ENCODE assay signal across 1 cellular context in the genomic region with DNA sequence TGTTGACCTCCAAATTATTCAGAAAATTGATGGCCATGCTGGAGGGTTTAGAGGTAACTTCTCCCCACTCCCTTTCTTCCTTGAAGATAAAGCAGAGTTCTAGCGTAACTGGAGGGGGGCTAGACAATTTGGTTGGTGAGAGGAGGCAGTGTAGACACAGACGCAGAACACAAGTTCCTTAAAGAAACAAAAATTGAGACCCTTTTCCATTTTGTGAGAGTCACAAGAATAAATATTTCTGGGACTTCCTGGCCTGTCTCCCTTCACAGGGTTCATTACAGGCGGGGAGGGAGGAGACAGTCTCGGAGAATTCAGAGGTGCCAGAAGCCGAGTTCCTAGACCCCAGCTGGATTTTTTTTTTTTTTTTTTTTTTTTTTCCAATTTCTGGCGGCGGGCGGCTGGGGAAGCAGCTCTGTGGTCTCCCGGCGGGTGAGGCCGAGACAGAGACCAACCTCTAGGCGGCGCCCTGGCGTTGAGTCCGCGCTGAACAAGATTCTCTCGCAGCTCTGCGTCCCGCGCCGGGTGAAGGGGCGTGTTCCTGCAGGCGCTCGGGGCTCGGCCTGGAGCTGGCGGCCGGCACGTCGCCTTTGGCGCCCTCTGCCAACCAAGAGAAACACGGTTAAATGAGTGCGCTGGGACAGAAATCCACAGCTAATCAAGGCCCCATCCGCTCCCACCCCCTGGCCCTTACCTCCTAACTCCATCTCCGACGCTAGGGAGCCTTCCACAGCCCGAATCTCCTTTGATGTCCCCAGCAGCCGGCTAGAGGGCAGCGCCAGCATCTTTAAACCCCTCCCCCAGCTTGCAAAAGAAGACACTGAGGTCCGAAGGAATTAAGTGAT.
TF ChIP-seq lines count a peak whose summit lies in the region.

No MANE protein-coding gene starts in this region.

TF ChIP-seq in HepG2, 621 proteins besides CTCF, POLR2A, EP300 and RAD21 (continued from another document and continues in another):
- TF ChIP-seq, protein P1, sequence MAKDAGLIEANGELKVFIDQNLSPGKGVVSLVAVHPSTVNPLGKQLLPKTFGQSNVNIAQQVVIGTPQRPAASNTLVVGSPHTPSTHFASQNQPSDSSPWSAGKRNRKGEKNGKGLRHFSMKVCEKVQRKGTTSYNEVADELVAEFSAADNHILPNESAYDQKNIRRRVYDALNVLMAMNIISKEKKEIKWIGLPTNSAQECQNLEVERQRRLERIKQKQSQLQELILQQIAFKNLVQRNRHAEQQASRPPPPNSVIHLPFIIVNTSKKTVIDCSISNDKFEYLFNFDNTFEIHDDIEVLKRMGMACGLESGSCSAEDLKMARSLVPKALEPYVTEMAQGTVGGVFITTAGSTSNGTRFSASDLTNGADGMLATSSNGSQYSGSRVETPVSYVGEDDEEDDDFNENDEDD (CRISPR knock-in tag; IDR thresholded peaks at IDR 0.05; ENCODE audit: borderline replicate concordance) = peak; percentile 81
- TF ChIP-seq, protein P2, sequence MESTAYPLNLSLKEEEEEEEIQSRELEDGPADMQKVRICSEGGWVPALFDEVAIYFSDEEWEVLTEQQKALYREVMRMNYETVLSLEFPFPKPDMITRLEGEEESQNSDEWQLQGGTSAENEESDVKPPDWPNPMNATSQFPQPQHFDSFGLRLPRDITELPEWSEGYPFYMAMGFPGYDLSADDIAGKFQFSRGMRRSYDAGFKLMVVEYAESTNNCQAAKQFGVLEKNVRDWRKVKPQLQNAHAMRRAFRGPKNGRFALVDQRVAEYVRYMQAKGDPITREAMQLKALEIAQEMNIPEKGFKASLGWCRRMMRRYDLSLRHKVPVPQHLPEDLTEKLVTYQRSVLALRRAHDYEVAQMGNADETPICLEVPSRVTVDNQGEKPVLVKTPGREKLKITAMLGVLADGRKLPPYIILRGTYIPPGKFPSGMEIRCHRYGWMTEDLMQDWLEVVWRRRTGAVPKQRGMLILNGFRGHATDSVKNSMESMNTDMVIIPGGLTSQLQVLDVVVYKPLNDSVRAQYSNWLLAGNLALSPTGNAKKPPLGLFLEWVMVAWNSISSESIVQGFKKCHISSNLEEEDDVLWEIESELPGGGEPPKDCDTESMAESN (CRISPR knock-in tag; conservative IDR thresholded peaks at IDR 0.05) = 0 out of 2 replicates have a peak, but pooled peaks have one; percentile 35
- TF ChIP-seq, protein P3, sequence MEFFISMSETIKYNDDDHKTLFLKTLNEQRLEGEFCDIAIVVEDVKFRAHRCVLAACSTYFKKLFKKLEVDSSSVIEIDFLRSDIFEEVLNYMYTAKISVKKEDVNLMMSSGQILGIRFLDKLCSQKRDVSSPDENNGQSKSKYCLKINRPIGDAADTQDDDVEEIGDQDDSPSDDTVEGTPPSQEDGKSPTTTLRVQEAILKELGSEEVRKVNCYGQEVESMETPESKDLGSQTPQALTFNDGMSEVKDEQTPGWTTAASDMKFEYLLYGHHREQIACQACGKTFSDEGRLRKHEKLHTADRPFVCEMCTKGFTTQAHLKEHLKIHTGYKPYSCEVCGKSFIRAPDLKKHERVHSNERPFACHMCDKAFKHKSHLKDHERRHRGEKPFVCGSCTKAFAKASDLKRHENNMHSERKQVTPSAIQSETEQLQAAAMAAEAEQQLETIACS (CRISPR knock-in tag; IDR thresholded peaks at IDR 0.05) = 0 out of 2 replicates have a peak, but pooled peaks have one; percentile 16
- TF ChIP-seq, protein P4, sequence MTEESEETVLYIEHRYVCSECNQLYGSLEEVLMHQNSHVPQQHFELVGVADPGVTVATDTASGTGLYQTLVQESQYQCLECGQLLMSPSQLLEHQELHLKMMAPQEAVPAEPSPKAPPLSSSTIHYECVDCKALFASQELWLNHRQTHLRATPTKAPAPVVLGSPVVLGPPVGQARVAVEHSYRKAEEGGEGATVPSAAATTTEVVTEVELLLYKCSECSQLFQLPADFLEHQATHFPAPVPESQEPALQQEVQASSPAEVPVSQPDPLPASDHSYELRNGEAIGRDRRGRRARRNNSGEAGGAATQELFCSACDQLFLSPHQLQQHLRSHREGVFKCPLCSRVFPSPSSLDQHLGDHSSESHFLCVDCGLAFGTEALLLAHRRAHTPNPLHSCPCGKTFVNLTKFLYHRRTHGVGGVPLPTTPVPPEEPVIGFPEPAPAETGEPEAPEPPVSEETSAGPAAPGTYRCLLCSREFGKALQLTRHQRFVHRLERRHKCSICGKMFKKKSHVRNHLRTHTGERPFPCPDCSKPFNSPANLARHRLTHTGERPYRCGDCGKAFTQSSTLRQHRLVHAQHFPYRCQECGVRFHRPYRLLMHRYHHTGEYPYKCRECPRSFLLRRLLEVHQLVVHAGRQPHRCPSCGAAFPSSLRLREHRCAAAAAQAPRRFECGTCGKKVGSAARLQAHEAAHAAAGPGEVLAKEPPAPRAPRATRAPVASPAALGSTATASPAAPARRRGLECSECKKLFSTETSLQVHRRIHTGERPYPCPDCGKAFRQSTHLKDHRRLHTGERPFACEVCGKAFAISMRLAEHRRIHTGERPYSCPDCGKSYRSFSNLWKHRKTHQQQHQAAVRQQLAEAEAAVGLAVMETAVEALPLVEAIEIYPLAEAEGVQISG (CRISPR knock-in tag; IDR thresholded peaks at IDR 0.05) = peak; percentile 87
- TF ChIP-seq ZSCAN29 (CRISPR knock-in tag; conservative IDR thresholded peaks at IDR 0.05) (0 out of 2 replicates have a peak, but pooled peaks have one; percentile 38), ZNF382 (CRISPR knock-in tag; IDR thresholded peaks at IDR 0.05; ENCODE audit: borderline replicate concordance) (no peak), ARNT2 (CRISPR knock-in tag; IDR thresholded peaks at IDR 0.05; ENCODE audit: low read depth) (0 out of 2 replicates have a peak, but pooled peaks have one; percentile 41), BCL6 (CRISPR knock-in tag; IDR thresholded peaks at IDR 0.05) (0 out of 2 replicates have a peak, but pooled peaks have one; percentile 22), KLF6 (CRISPR knock-in tag; IDR thresholded peaks at IDR 0.05) (peak; percentile 55; the same call in 1 of the 2 replicates), ZFP36 (IDR thresholded peaks at IDR 0.05; ENCODE audit: borderline replicate concordance, low read depth, low read length, partially characterized antibody) (peak; percentile 64), STAG1 (CRISPR knock-in tag; IDR thresholded peaks at IDR 0.05) (peak; percentile 47), MAFG (CRISPR knock-in tag; IDR thresholded peaks at IDR 0.05) (no peak), KMT2B (CRISPR knock-in tag; IDR thresholded peaks at IDR 0.05) (peak; percentile 52; the same call in 1 of the 2 replicates), ZNF577 (CRISPR knock-in tag; IDR thresholded peaks at IDR 0.05; ENCODE audit: borderline replicate concordance, low read depth) (no peak), KLF13 (CRISPR knock-in tag; IDR thresholded peaks at IDR 0.05) (no peak), TRIM24 (CRISPR knock-in tag; IDR thresholded peaks at IDR 0.05) (0 out of 2 replicates have a peak, but pooled peaks have one; percentile 34), ZNF230 (CRISPR knock-in tag; IDR thresholded peaks at IDR 0.05) (no peak), ZBTB1 (CRISPR knock-in tag; IDR thresholded peaks at IDR 0.05; ENCODE audit: borderline replicate concordance) (no peak), PCBP1 (IDR thresholded peaks at IDR 0.05; ENCODE audit: borderline replicate concordance, low read depth, low read length) (0 out of 2 replicates have a peak, but pooled peaks have one; percentile 45), ZNF557 (CRISPR knock-in tag; IDR thresholded peaks at IDR 0.05) (peak; percentile 81; the same call in 1 of the 2 replicates), NRL (CRISPR knock-in tag; IDR thresholded peaks at IDR 0.05; ENCODE audit: borderline replicate concordance) (no peak), SRSF9 (IDR thresholded peaks at IDR 0.05; ENCODE audit: borderline replicate concordance, insufficient read depth, low read depth, low read length, poor library complexity, severe bottlenecking) (no peak), GATAD1 (CRISPR knock-in tag; IDR thresholded peaks at IDR 0.05) (peak; percentile 52; the same call in 1 of the 2 replicates), ZNF160 (CRISPR knock-in tag; IDR thresholded peaks at IDR 0.05) (no peak), ZNF614 (CRISPR knock-in tag; IDR thresholded peaks at IDR 0.05; ENCODE audit: borderline replicate concordance) (peak; percentile 74; the same call in 1 of the 2 replicates), MXD4 (CRISPR knock-in tag; IDR thresholded peaks at IDR 0.05) (no peak), BRD4 (CRISPR knock-in tag; IDR thresholded peaks at IDR 0.05) (no peak), ARNT (IDR thresholded peaks at IDR 0.05) (no peak), ZSCAN9 (CRISPR knock-in tag; IDR thresholded peaks at IDR 0.05; ENCODE audit: borderline replicate concordance) (0 out of 2 replicates have a peak, but pooled peaks have one; percentile 46), HOXD1 (CRISPR knock-in tag; IDR thresholded peaks at IDR 0.05) (peak; percentile 73; the same call in 1 of the 2 replicates)
- TF ChIP-seq, protein P5, sequence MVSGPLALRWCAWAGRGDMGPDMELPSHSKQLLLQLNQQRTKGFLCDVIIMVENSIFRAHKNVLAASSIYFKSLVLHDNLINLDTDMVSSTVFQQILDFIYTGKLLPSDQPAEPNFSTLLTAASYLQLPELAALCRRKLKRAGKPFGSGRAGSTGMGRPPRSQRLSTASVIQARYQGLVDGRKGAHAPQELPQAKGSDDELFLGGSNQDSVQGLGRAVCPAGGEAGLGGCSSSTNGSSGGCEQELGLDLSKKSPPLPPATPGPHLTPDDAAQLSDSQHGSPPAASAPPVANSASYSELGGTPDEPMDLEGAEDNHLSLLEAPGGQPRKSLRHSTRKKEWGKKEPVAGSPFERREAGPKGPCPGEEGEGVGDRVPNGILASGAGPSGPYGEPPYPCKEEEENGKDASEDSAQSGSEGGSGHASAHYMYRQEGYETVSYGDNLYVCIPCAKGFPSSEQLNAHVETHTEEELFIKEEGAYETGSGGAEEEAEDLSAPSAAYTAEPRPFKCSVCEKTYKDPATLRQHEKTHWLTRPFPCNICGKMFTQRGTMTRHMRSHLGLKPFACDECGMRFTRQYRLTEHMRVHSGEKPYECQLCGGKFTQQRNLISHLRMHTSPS (CRISPR knock-in tag; IDR thresholded peaks at IDR 0.05; ENCODE audit: low read depth) = peak; percentile 55; the same call in 1 of the 2 replicates
- TF ChIP-seq, protein P6, sequence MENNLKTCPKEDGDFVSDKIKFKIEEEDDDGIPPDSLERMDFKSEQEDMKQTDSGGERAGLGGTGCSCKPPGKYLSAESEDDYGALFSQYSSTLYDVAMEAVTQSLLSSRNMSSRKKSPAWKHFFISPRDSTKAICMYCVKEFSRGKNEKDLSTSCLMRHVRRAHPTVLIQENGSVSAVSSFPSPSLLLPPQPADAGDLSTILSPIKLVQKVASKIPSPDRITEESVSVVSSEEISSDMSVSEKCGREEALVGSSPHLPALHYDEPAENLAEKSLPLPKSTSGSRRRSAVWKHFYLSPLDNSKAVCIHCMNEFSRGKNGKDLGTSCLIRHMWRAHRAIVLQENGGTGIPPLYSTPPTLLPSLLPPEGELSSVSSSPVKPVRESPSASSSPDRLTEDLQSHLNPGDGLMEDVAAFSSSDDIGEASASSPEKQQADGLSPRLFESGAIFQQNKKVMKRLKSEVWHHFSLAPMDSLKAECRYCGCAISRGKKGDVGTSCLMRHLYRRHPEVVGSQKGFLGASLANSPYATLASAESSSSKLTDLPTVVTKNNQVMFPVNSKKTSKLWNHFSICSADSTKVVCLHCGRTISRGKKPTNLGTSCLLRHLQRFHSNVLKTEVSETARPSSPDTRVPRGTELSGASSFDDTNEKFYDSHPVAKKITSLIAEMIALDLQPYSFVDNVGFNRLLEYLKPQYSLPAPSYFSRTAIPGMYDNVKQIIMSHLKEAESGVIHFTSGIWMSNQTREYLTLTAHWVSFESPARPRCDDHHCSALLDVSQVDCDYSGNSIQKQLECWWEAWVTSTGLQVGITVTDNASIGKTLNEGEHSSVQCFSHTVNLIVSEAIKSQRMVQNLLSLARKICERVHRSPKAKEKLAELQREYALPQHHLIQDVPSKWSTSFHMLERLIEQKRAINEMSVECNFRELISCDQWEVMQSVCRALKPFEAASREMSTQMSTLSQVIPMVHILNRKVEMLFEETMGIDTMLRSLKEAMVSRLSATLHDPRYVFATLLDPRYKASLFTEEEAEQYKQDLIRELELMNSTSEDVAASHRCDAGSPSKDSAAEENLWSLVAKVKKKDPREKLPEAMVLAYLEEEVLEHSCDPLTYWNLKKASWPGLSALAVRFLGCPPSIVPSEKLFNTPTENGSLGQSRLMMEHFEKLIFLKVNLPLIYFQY (CRISPR knock-in tag; IDR thresholded peaks at IDR 0.05; ENCODE audit: borderline replicate concordance) = no peak
- TF ChIP-seq, protein P7, sequence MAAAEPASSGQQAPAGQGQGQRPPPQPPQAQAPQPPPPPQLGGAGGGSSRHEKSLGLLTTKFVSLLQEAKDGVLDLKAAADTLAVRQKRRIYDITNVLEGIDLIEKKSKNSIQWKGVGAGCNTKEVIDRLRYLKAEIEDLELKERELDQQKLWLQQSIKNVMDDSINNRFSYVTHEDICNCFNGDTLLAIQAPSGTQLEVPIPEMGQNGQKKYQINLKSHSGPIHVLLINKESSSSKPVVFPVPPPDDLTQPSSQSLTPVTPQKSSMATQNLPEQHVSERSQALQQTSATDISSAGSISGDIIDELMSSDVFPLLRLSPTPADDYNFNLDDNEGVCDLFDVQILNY (CRISPR knock-in tag; conservative IDR thresholded peaks at IDR 0.05) = 0 out of 2 replicates have a peak, but pooled peaks have one; percentile 41
- TF ChIP-seq, protein P8, sequence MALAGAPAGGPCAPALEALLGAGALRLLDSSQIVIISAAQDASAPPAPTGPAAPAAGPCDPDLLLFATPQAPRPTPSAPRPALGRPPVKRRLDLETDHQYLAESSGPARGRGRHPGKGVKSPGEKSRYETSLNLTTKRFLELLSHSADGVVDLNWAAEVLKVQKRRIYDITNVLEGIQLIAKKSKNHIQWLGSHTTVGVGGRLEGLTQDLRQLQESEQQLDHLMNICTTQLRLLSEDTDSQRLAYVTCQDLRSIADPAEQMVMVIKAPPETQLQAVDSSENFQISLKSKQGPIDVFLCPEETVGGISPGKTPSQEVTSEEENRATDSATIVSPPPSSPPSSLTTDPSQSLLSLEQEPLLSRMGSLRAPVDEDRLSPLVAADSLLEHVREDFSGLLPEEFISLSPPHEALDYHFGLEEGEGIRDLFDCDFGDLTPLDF (CRISPR knock-in tag; IDR thresholded peaks at IDR 0.05) = peak; percentile 40; the same call in 1 of the 2 replicates
- TF ChIP-seq, protein P9, sequence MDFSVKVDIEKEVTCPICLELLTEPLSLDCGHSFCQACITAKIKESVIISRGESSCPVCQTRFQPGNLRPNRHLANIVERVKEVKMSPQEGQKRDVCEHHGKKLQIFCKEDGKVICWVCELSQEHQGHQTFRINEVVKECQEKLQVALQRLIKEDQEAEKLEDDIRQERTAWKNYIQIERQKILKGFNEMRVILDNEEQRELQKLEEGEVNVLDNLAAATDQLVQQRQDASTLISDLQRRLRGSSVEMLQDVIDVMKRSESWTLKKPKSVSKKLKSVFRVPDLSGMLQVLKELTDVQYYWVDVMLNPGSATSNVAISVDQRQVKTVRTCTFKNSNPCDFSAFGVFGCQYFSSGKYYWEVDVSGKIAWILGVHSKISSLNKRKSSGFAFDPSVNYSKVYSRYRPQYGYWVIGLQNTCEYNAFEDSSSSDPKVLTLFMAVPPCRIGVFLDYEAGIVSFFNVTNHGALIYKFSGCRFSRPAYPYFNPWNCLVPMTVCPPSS (IDR thresholded peaks at IDR 0.05) = no peak
